In the genomic region with DNA sequence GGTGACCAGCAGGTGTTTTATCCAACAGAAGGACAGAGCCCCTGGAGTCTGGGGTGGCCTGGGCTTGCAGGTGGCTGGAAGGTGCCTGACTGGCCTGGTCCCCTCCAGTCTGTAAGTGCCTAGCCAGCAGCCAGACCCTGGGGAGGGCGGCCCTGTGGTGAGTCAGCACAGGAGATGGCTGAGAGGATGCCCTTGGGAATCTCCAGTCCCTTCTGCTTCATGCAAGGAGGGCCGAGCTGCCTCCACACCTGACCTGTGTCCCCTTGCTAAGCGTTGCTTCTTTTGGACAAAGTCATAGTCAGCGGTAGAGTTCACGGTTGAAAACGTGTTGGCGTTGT, we compare ENCODE assay signal across 20 cellular contexts. TPM values are rescaled to one million over a fixed set of nuclear protein-coding genes. Genes with fewer than 3 reads are reported as not detected.
"Had no signal": no experiment of that assay in that cellular context is flagged by ENCODE, and none has a peak within 500 bp of the region (broad histone marks: within the 10 kb centered on the region; RNA-seq: fewer than 3 reads in every experiment).

No MANE protein-coding gene starts in this region.

- H3K9me3 Mint-ChIP-seq: natural killer cell; neural crest cell; stimulated activated naive B cell treated with anti-CD40 and anti-IgM and Interleukin-4, amounts not matched to agents 10 μg/mL and 1 μg/mL and 100 μg/mL, for 72 hours; stimulated activated naive CD8-positive, alpha-beta T cell treated with anti-CD3 and anti-CD28 coated beads, Interleukin-15, amount 100 ng/mL, for 72 hours had no signal

- H3K4me3 Mint-ChIP-seq: natural killer cell; neural crest cell; stimulated activated naive B cell treated with anti-CD40 and anti-IgM and Interleukin-4, amounts not matched to agents 10 μg/mL and 1 μg/mL and 100 μg/mL, for 72 hours; stimulated activated naive CD8-positive, alpha-beta T cell treated with anti-CD3 and anti-CD28 coated beads, Interleukin-15, amount 100 ng/mL, for 72 hours had no signal

- ATAC-seq: left lobe of liver; natural killer cell; psoas muscle; right lobe of liver; stimulated activated naive B cell treated with anti-CD40 and anti-IgM and Interleukin-4, amounts not matched to agents 10 μg/mL and 1 μg/mL and 100 μg/mL, for 72 hours; stimulated activated naive CD8-positive, alpha-beta T cell treated with anti-CD3 and anti-CD28 coated beads, Interleukin-15, amount 100 ng/mL, for 72 hours had no signal

- H3K27ac Mint-ChIP-seq: natural killer cell; stimulated activated naive CD8-positive, alpha-beta T cell treated with anti-CD3 and anti-CD28 coated beads, Interleukin-15, amount 100 ng/mL, for 72 hours had no signal

- H3K4me1 Mint-ChIP-seq: neural crest cell had no signal

- DNase-seq: effector CD8-positive, alpha-beta T cell; foreskin melanocyte; heart left ventricle; natural killer cell; psoas muscle; retina; stimulated activated CD4-positive, alpha-beta T cell treated with anti-CD3 and anti-CD28 coated beads, Interleukin-2, amount 100 ng/mL, for 24 hours; stimulated activated CD4-positive, alpha-beta T cell treated with anti-CD3 and anti-CD28 coated beads, Interleukin-4, amount 100 ng/mL, for 4 hours; stimulated activated naive B cell treated with anti-CD40 and anti-IgM and Interleukin-4, amounts not matched to agents 10 μg/mL and 1 μg/mL and 100 μg/mL, for 72 hours; stimulated activated naive CD8-positive, alpha-beta T cell treated with anti-CD3 and anti-CD28 coated beads, Interleukin-15, amount 100 ng/mL, for 72 hours had no signal

- H3K36me3 Mint-ChIP-seq: natural killer cell; stimulated activated naive B cell treated with anti-CD40 and anti-IgM and Interleukin-4, amounts not matched to agents 10 μg/mL and 1 μg/mL and 100 μg/mL, for 72 hours had no signal

RNA-seq across cellular contexts. Expression of gene OBP2B, which starts 20.2 kb away (rescaled TPM):
- total RNA-seq: chondrocyte, dermis microvascular lymphatic vessel endothelial cell, heart left ventricle, left lobe of liver, mucosa of descending colon, myocyte, natural killer cell, neural crest cell, psoas muscle, right lobe of liver, subcutaneous adipose tissue, tibial nerve, ureter had no signal
